ENCODE assay signal across 24 cellular contexts in genomic region chr11:46631676-46632075, GRCh38.
"Had no signal": no experiment of that assay in that cellular context is flagged by ENCODE, and none has a peak within 500 bp of the region (broad histone marks: within the 10 kb centered on the region; RNA-seq: fewer than 3 reads in every experiment).

No MANE protein-coding gene starts in this region.

- H3K9me3 Mint-ChIP-seq: memory B cell; naive thymus-derived CD4-positive, alpha-beta T cell; natural killer cell treated with Interleukin-12 subunit alpha and Interleukin-12 subunit beta and Interleukin-15 and Interleukin-18, amount 100 ng/mL, for 72 hours; stimulated activated memory B cell treated with anti-CD40 and anti-IgM and Interleukin-4, amounts not matched to agents 10 μg/mL and 1 μg/mL and 100 μg/mL, for 72 hours; stimulated activated naive CD8-positive, alpha-beta T cell treated with anti-CD3 and anti-CD28 coated beads, Interleukin-15, amount 100 ng/mL, for 72 hours; type B pancreatic cell had no signal

- ATAC-seq: mucosa of descending colon; naive thymus-derived CD4-positive, alpha-beta T cell; right lobe of liver; stimulated activated memory B cell treated with anti-CD40 and anti-IgM and Interleukin-4, amounts not matched to agents 10 μg/mL and 1 μg/mL and 100 μg/mL, for 72 hours; stimulated activated naive CD8-positive, alpha-beta T cell treated with anti-CD3 and anti-CD28 coated beads, Interleukin-15, amount 100 ng/mL, for 72 hours had no signal

- H3K4me1 ChIP-seq: right atrium auricular region, uterus had no signal

- H3K27ac ChIP-seq: left ventricle myocardium inferior, ovary, right atrium auricular region, right lobe of liver, tibial nerve, uterus had no signal

- H3K27me3 ChIP-seq: ovary, right atrium auricular region, right lobe of liver, tibial nerve, uterus had no signal

- H3K36me3 ChIP-seq: ovary, uterus had no signal

- H3K4me3 ChIP-seq: left ventricle myocardium inferior, lung, mucosa of descending colon, ovary, right atrium auricular region, right lobe of liver, smooth muscle cell, tibial nerve, uterus had no signal

- H3K4me1 Mint-ChIP-seq: memory B cell; stimulated activated memory B cell treated with anti-CD40 and anti-IgM and Interleukin-4, amounts not matched to agents 10 μg/mL and 1 μg/mL and 100 μg/mL, for 72 hours; stimulated activated naive CD8-positive, alpha-beta T cell treated with anti-CD3 and anti-CD28 coated beads, Interleukin-15, amount 100 ng/mL, for 72 hours had no signal

- H3K4me3 Mint-ChIP-seq: memory B cell; naive thymus-derived CD4-positive, alpha-beta T cell; natural killer cell treated with Interleukin-12 subunit alpha and Interleukin-12 subunit beta and Interleukin-15 and Interleukin-18, amount 100 ng/mL, for 72 hours; stimulated activated memory B cell treated with anti-CD40 and anti-IgM and Interleukin-4, amounts not matched to agents 10 μg/mL and 1 μg/mL and 100 μg/mL, for 72 hours; stimulated activated naive CD8-positive, alpha-beta T cell treated with anti-CD3 and anti-CD28 coated beads, Interleukin-15, amount 100 ng/mL, for 72 hours; type B pancreatic cell had no signal

- H3K27me3 Mint-ChIP-seq: memory B cell; naive thymus-derived CD4-positive, alpha-beta T cell; natural killer cell treated with Interleukin-12 subunit alpha and Interleukin-12 subunit beta and Interleukin-15 and Interleukin-18, amount 100 ng/mL, for 72 hours; progenitor cell of endocrine pancreas; stimulated activated memory B cell treated with anti-CD40 and anti-IgM and Interleukin-4, amounts not matched to agents 10 μg/mL and 1 μg/mL and 100 μg/mL, for 72 hours; stimulated activated naive CD8-positive, alpha-beta T cell treated with anti-CD3 and anti-CD28 coated beads, Interleukin-15, amount 100 ng/mL, for 72 hours; type B pancreatic cell had no signal

- H3K27ac Mint-ChIP-seq: memory B cell; naive thymus-derived CD4-positive, alpha-beta T cell; natural killer cell treated with Interleukin-12 subunit alpha and Interleukin-12 subunit beta and Interleukin-15 and Interleukin-18, amount 100 ng/mL, for 72 hours; progenitor cell of endocrine pancreas; stimulated activated memory B cell treated with anti-CD40 and anti-IgM and Interleukin-4, amounts not matched to agents 10 μg/mL and 1 μg/mL and 100 μg/mL, for 72 hours; stimulated activated naive CD8-positive, alpha-beta T cell treated with anti-CD3 and anti-CD28 coated beads, Interleukin-15, amount 100 ng/mL, for 72 hours; type B pancreatic cell had no signal

- H3K9me3 ChIP-seq: left ventricle myocardium inferior, mucosa of descending colon, ovary, right atrium auricular region, right lobe of liver, tibial nerve, uterus had no signal

- DNase-seq: islet precursor cell; left ventricle myocardium inferior; midbrain; mucosa of descending colon; naive thymus-derived CD4-positive, alpha-beta T cell; ovary; right lobe of liver; stimulated activated CD4-positive, alpha-beta T cell treated with anti-CD3 and anti-CD28 coated beads, Interleukin-1b, Interleukin-23, amount 100 ng/mL, for 48 hours; stimulated activated CD4-positive, alpha-beta T cell treated with anti-CD3 and anti-CD28 coated beads, Interleukin-2, amount 100 ng/mL, for 48 hours; stimulated activated CD4-positive, alpha-beta T cell treated with anti-CD3 and anti-CD28 coated beads, Interleukin-4, amount 100 ng/mL, for 4 hours; stimulated activated CD8-positive, alpha-beta memory T cell treated with anti-CD3 and anti-CD28 coated beads, Interleukin-4, amount 100 ng/mL, for 48 hours; stimulated activated naive CD4-positive, alpha-beta T cell treated with Interleukin-2 at 50 U/mL for 16 hours; stimulated activated naive CD8-positive, alpha-beta T cell treated with anti-CD3 and anti-CD28 coated beads, Interleukin-15, amount 100 ng/mL, for 72 hours; substantia nigra; uterus had no signal

- H3K4me2 ChIP-seq: smooth muscle cell had no signal
